Comparison of ENCODE assay signal across 21 cellular contexts in the genomic region with DNA sequence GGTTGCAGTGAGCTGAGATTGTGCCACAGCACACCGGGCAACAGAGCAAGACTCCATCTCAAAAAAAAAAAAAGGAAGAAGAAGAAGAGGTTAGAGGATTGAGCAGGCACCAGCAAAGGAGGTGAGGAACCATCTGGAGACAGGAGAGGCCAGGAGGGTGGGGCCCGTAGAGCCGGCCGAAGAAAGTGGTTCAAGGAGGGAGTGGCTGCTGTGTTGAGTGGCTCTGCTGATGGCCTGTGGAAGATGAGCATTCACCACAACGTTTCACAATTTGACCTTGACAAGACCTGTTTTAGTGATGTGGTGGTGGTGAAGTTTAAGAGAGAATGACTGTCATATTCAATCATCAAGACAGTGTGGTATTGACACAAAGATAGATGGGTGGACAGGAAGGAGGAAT. TPM values are rescaled to one million over a fixed set of nuclear protein-coding genes. Genes with fewer than 3 reads are reported as not detected.
A peak's percentile ranks its signal among the peaks of the same experiment; 100 is the strongest.
DNase-seq lines count a peak whose midpoint lies in the region; ATAC-seq, FAIRE-seq and TF ChIP-seq lines count a peak whose summit lies in the region.
"Had no signal": no experiment of that assay in that cellular context is flagged by ENCODE, and none has a peak within 500 bp of the region (broad histone marks: within the 10 kb centered on the region; RNA-seq: fewer than 3 reads in every experiment).

No MANE protein-coding gene starts in this region.

- H4K20me1 ChIP-seq in PC-3 (ENCODE audit: low read length) = no peaks in the 10 kb centered on the region

- POLR2A ChIA-PET in PC-3 (lab: Charles Lee; ENCODE audit: unreplicated experiment) = no interaction called here

- no peak for TF ChIP-seq CTCF in PC-3 (conservative IDR thresholded peaks at IDR 0.05; ENCODE audit: low read depth, low read length)
- no peak for TF ChIP-seq CTCF in coronary artery (IDR thresholded peaks at IDR 0.05)
- no peak for TF ChIP-seq CTCF in transverse colon (IDR thresholded peaks at IDR 0.05)

- H3K36me3 ChIP-seq in PC-3 (ENCODE audit: low read depth, low read length) (no peaks in the 10 kb centered on the region), transverse colon (no peaks in the 10 kb centered on the region)
- H3K36me3 ChIP-seq: colonic mucosa had no signal

- no peak overlapping the region for H2AFZ ChIP-seq in PC-3 (ENCODE audit: low read length)

- H3K4me1 ChIP-seq in PC-3 (ENCODE audit: insufficient read depth, low read length) (peaks cover 32% of the 10 kb centered on the region), transverse colon (peaks cover 0 to 24% (median 14%) of the 10 kb centered on the region in 4 donors)
- H3K4me1 ChIP-seq: colonic mucosa had no signal

- BruUV-seq in PC-3 (replicated peaks; lab: Mats Ljungman, UMichigan) = no TSS peak

- no peaks in the 10 kb centered on the region for H3K9me2 ChIP-seq in PC-3 (replicated peaks; ENCODE audit: low read length)
- H3K9me2 ChIP-seq: SK-N-SH had no signal

- H3K4me3 ChIP-seq in PC-3 (ENCODE audit: low read length) = no peak overlapping the region
- H3K4me3 ChIP-seq in coronary artery = no peak overlapping the region
- H3K4me3 ChIP-seq in transverse colon = no peak overlapping the region
- H3K4me3 ChIP-seq: colonic mucosa had no signal

- no peaks in the 10 kb centered on the region for H3F3A ChIP-seq in PC-3 (ENCODE audit: low read length, unreplicated experiment)

- intact Hi-C loops in Right ventricle myocardium inferior (cut with DNase I) = no loop called here
- intact Hi-C loops in left ventricle myocardium superior (cut with micrococcal nuclease) = no loop called here
- intact Hi-C loops in PC-3 (cut with micrococcal nuclease) = no loop called here
- intact Hi-C loops in transverse colon (cut with DNase I; ENCODE audit: low total_unique reads) = no loop called here

- no peaks in the 10 kb centered on the region for H3K9me3 ChIP-seq in PC-3 (ENCODE audit: low read length)
- no peaks in the 10 kb centered on the region for H3K9me3 ChIP-seq in transverse colon
- H3K9me3 ChIP-seq: colonic mucosa, SK-N-SH had no signal

- in situ Hi-C loops in transverse colon (cut with MboI; ENCODE audit: low pct_ligation_motif_present in 1 of 4, low pct_unique_long_range_greater_than_20kb in 1 of 4, low sequenced_read_pairs in 3 of 4) = no loop called here

- H3K4me2 ChIP-seq in PC-3 (ENCODE audit: low read length) = no peak overlapping the region
- H3K4me2 ChIP-seq: SK-N-SH had no signal

- TF ChIP-seq EP300 in transverse colon (IDR thresholded peaks at IDR 0.05; ENCODE audit: low read depth) = no peak

- no peak for FAIRE-seq in frontal cortex (lab: Jason Lieb, UNC)
- FAIRE-seq: H54, urothelium cell line had no signal

- no peak overlapping the region for H3K9ac ChIP-seq in PC-3 (ENCODE audit: low read length)
- H3K9ac ChIP-seq: SK-N-SH had no signal

- ATAC-seq in Right ventricle myocardium inferior (no peak), left ventricle myocardium superior (no peak), PC-3 (no peak)
- ATAC-seq: sciatic nerve had no signal

- 41 to 56% methylated on average over 5 of the region's 5 CpGs for WGBS in transverse colon (ENCODE audit: low coverage in 1 of 2), 2 donors

- no peaks in the 10 kb centered on the region for H3K27me3 ChIP-seq in PC-3 (ENCODE audit: low read length)
- H3K27me3 ChIP-seq in transverse colon = no peaks in the 10 kb centered on the region
- H3K27me3 ChIP-seq: colonic mucosa had no signal

- TF ChIP-seq POLR2A in transverse colon (IDR thresholded peaks at IDR 0.05) = no peak

- H3K27ac ChIP-seq in PC-3 (ENCODE audit: low read length) = no peak overlapping the region
- H3K27ac ChIP-seq in coronary artery = no peak overlapping the region
- H3K27ac ChIP-seq in transverse colon = no peak overlapping the region
- H3K27ac ChIP-seq: VCaP had no signal

- CTCF ChIA-PET in PC-3 (lab: Charles Lee) = no interaction called here

- no peaks in the 10 kb centered on the region for H3K79me2 ChIP-seq in PC-3 (ENCODE audit: low read length)

- DNase-seq in Right ventricle myocardium inferior (ENCODE audit: missing footprints) (peak; percentile 62), left ventricle myocardium superior (no peak), PC-3 (peak; percentile 33), coronary artery (ENCODE audit: low spot score) (peak; percentile 2), transverse colon (peak; percentile 8), frontal cortex (ENCODE audit: low spot score in 2 of 2) (no peak)
- DNase-seq in activated CD4-positive, alpha-beta T cell treated with anti-CD3 and anti-CD28 coated beads for 48 hours = no peak
- no peak for DNase-seq in stimulated activated naive CD4-positive, alpha-beta T cell treated with Interleukin-2 at 50 U/mL for 16 hours (lab: John Stamatoyannopoulos, UW)
- DNase-seq: activated effector memory CD4-positive, alpha-beta T cell treated with Interleukin-2 at 50 U/mL for 16 hours; anterior cingulate cortex; colonic mucosa; COR-L47; erythroblast; GDM1; glutamatergic neuron; MM.1S; SK-N-SH had no signal

RNA-seq across cellular contexts. Expression of a gene that starts 6.8 kb away (rescaled TPM):
- total RNA-seq in Right ventricle myocardium inferior (957 TPM), left ventricle myocardium superior (1,004 TPM), PC-3 (2014; rRNA removed) (308 and 358 TPM in 2 replicates), transverse colon (1,000 to 10,000 TPM in 2 of 4 donors, 100 to 1,000 TPM in 2; 548 to 1,794 (median 1,176) TPM), frontal cortex (22.0 TPM)

RNA-seq across cellular contexts. Expression of a gene that starts 20.1 kb away (rescaled TPM):
- total RNA-seq in Right ventricle myocardium inferior = 0.92 TPM
- 0.77 TPM for total RNA-seq in left ventricle myocardium superior
- total RNA-seq in PC-3 (2014; rRNA removed) = 0.58 and 1.4 TPM in 2 replicates
- 10 to 100 TPM in 1 of 4 donors, 1 to 10 TPM in 2, under 1 TPM in 1; 0.68 to 13.5 (median 1.3) TPM for total RNA-seq in transverse colon
- 0.41 TPM for total RNA-seq in frontal cortex

Comparison
In these comparisons a context has a peak if more than half of its experiments do, and no peak if none do; other contexts are left out.
1. DNase-seq: peak in Right ventricle myocardium inferior (single experiment), PC-3 (single experiment), coronary artery (single experiment) and transverse colon (single experiment); none in left ventricle myocardium superior (single experiment), activated CD4-positive, alpha-beta T cell treated with anti-CD3 and anti-CD28 coated beads for 48 hours (single experiment), stimulated activated naive CD4-positive, alpha-beta T cell treated with Interleukin-2 at 50 U/mL for 16 hours (single experiment) and frontal cortex (0 of 2).
2. RNA of a gene that starts 6.8 kb away (total RNA-seq): 548 to 1,794 TPM in transverse colon, 1,004 TPM in left ventricle myocardium superior (single experiment), 957 TPM in Right ventricle myocardium inferior (single experiment) and 308 to 358 TPM in PC-3; 22.0 TPM in frontal cortex (single experiment); every median in the first group is over 10 times any median in the second.